ENCODE assay signal across 1 cellular context in genomic region chr19:50639121-50640112, GRCh38.
TF ChIP-seq lines count a peak whose summit lies in the region.

SYT3 (minus strand) TSS chr19:50639881; CDS start chr19:50637411, 2,470 bp downstream.

TF ChIP-seq in K562, 482 proteins besides CTCF, POLR2A, EP300 and RAD21 (continued from another document):
- TF ChIP-seq GTF3C2 (IDR thresholded peaks at IDR 0.05; ENCODE audit: borderline replicate concordance, extremely low read depth, insufficient read length) (no peak), YY1 (IDR thresholded peaks at IDR 0.05; ENCODE audit: borderline replicate concordance in 1 of 3, control insufficient read depth in 1 of 3, extremely low read depth in 1 of 3, insufficient read depth in 3 of 3, insufficient read length in 1 of 3, insufficient replicate concordance in 2 of 3, low read depth in 1 of 3, low read length in 2 of 3) (no peak), CXXC5 (CRISPR knock-in tag; IDR thresholded peaks at IDR 0.05) (peak; percentile 55), ZNF384 (IDR thresholded peaks at IDR 0.05; ENCODE audit: low read depth, low read length) (peak; percentile 93), MAZ (CRISPR knock-in tag; conservative IDR thresholded peaks at IDR 0.05 in 1 of 2, IDR thresholded peaks at IDR 0.05 in 1 of 2) (peak; percentile 54 to 58; a peak in 2 of 4 replicates), HNRNPH1 (optimal IDR thresholded peaks at IDR 0.05; ENCODE audit: low read depth, low read length) (no peak), PTBP1 (IDR thresholded peaks at IDR 0.05; ENCODE audit: low read depth, low read length) (no peak), RBFOX2 (IDR thresholded peaks at IDR 0.05; ENCODE audit: low read depth, low read length) (peak; percentile 58), MTA3 (IDR thresholded peaks at IDR 0.05; ENCODE audit: borderline replicate concordance) (0 out of 2 replicates have a peak, but pooled peaks have one; percentile 33), KDM4B (IDR thresholded peaks at IDR 0.05; ENCODE audit: borderline replicate concordance in 2 of 2, low read depth in 1 of 2) (no peak), ZNF644 (tag; IDR thresholded peaks at IDR 0.05; ENCODE audit: low read depth) (peak; percentile 35; the same call in 1 of the 2 replicates), ZNF239 (CRISPR knock-in tag; IDR thresholded peaks at IDR 0.05) (no peak), LARP7 (IDR thresholded peaks at IDR 0.05) (0 out of 2 replicates have a peak, but pooled peaks have one; percentile 36), ATF1 (CRISPR knock-in tag; IDR thresholded peaks at IDR 0.05) (no peak), ATF1 (tag; IDR thresholded peaks at IDR 0.05) (peak; percentile 6; the same call in 1 of the 2 replicates), ZNF444 (CRISPR knock-in tag; IDR thresholded peaks at IDR 0.05) (no peak), NKRF (IDR thresholded peaks at IDR 0.05; ENCODE audit: borderline replicate concordance) (peak; percentile 30; the same call in 1 of the 2 replicates), DLX4 (CRISPR knock-in tag; IDR thresholded peaks at IDR 0.05) (no peak)
- TF ChIP-seq, protein P1, sequence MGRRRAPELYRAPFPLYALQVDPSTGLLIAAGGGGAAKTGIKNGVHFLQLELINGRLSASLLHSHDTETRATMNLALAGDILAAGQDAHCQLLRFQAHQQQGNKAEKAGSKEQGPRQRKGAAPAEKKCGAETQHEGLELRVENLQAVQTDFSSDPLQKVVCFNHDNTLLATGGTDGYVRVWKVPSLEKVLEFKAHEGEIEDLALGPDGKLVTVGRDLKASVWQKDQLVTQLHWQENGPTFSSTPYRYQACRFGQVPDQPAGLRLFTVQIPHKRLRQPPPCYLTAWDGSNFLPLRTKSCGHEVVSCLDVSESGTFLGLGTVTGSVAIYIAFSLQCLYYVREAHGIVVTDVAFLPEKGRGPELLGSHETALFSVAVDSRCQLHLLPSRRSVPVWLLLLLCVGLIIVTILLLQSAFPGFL (CRISPR knock-in tag; IDR thresholded peaks at IDR 0.05) = no peak
- TF ChIP-seq, protein P2, sequence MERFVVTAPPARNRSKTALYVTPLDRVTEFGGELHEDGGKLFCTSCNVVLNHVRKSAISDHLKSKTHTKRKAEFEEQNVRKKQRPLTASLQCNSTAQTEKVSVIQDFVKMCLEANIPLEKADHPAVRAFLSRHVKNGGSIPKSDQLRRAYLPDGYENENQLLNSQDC (CRISPR knock-in tag; IDR thresholded peaks at IDR 0.05) = no peak
- TF ChIP-seq, protein P3, sequence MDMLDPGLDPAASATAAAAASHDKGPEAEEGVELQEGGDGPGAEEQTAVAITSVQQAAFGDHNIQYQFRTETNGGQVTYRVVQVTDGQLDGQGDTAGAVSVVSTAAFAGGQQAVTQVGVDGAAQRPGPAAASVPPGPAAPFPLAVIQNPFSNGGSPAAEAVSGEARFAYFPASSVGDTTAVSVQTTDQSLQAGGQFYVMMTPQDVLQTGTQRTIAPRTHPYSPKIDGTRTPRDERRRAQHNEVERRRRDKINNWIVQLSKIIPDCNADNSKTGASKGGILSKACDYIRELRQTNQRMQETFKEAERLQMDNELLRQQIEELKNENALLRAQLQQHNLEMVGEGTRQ (CRISPR knock-in tag; IDR thresholded peaks at IDR 0.05) = 0 out of 2 replicates have a peak, but pooled peaks have one; percentile 19
- TF ChIP-seq, protein P4, sequence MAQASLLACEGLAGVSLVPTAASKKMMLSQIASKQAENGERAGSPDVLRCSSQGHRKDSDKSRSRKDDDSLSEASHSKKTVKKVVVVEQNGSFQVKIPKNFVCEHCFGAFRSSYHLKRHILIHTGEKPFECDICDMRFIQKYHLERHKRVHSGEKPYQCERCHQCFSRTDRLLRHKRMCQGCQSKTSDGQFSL (CRISPR knock-in tag; IDR thresholded peaks at IDR 0.05) = peak; percentile 85
- TF ChIP-seq, protein P4 (tag; IDR thresholded peaks at IDR 0.05) = peak in 1 of 2 experiments; percentile 78; a peak in 2 of 4 replicates
- TF ChIP-seq, protein P5, sequence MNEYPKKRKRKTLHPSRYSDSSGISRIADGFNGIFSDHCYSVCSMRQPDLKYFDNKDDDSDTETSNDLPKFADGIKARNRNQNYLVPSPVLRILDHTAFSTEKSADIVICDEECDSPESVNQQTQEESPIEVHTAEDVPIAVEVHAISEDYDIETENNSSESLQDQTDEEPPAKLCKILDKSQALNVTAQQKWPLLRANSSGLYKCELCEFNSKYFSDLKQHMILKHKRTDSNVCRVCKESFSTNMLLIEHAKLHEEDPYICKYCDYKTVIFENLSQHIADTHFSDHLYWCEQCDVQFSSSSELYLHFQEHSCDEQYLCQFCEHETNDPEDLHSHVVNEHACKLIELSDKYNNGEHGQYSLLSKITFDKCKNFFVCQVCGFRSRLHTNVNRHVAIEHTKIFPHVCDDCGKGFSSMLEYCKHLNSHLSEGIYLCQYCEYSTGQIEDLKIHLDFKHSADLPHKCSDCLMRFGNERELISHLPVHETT (CRISPR knock-in tag; conservative IDR thresholded peaks at IDR 0.05 in 1 of 2, IDR thresholded peaks at IDR 0.05 in 1 of 2) = peak in 1 of 2 experiments; percentile 49; a peak in 1 of 4 replicates
- TF ChIP-seq, protein P6, sequence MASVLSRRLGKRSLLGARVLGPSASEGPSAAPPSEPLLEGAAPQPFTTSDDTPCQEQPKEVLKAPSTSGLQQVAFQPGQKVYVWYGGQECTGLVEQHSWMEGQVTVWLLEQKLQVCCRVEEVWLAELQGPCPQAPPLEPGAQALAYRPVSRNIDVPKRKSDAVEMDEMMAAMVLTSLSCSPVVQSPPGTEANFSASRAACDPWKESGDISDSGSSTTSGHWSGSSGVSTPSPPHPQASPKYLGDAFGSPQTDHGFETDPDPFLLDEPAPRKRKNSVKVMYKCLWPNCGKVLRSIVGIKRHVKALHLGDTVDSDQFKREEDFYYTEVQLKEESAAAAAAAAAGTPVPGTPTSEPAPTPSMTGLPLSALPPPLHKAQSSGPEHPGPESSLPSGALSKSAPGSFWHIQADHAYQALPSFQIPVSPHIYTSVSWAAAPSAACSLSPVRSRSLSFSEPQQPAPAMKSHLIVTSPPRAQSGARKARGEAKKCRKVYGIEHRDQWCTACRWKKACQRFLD (CRISPR knock-in tag; IDR thresholded peaks at IDR 0.05) = peak; percentile 47; the same call in 1 of the 2 replicates
